In genomic region chr2:10608273-10608672, GRCh38 we compare ENCODE assay signal across 24 cellular contexts.
"Had no signal": no experiment of that assay in that cellular context is flagged by ENCODE, and none has a peak within 500 bp of the region (broad histone marks: within the 10 kb centered on the region; RNA-seq: fewer than 3 reads in every experiment).

No MANE protein-coding gene starts in this region.

- DNase-seq: islet precursor cell; kidney glomerular epithelial cell; left cardiac atrium; left lung; lower lobe of right lung; mammary epithelial cell; mesenchymal stem cell; naive thymus-derived CD4-positive, alpha-beta T cell; ovary; retina; right cardiac atrium; spleen; stimulated activated CD4-positive, alpha-beta T cell treated with anti-CD3 and anti-CD28 coated beads, Interleukin-4, amount 100 ng/mL, for 24 hours; stimulated activated naive CD4-positive, alpha-beta T cell; tibial artery; uterus had no signal

- ATAC-seq: left cardiac atrium; left lung; lower lobe of right lung; naive thymus-derived CD4-positive, alpha-beta T cell; natural killer cell treated with Interleukin-12 subunit alpha and Interleukin-12 subunit beta and Interleukin-15 and Interleukin-18, amount 100 ng/mL, for 72 hours; right cardiac atrium; sciatic nerve; stimulated activated effector memory CD8-positive, alpha-beta T cell treated with anti-CD3 and anti-CD28 coated beads, Interleukin-12 subunit alpha, Interleukin-12 subunit beta, amount 100 ng/mL, for 72 hours had no signal

- H3K36me3 ChIP-seq: ovary, prostate gland, uterus had no signal

- H3K27me3 ChIP-seq: hepatocyte, left lung, ovary, spleen, suprapubic skin, tibial artery, uterus had no signal

- H3K4me3 ChIP-seq: hepatocyte, left lung, lower lobe of right lung, ovary, prostate gland, skin epidermis, spleen, suprapubic skin, thoracic aorta, tibial artery, uterus had no signal

- H3K9me3 ChIP-seq: left lung, lower lobe of right lung, ovary, prostate gland, spleen, suprapubic skin, thoracic aorta, tibial artery, uterus had no signal

- H3K27ac ChIP-seq: hepatocyte, left lung, lower lobe of right lung, ovary, prostate gland, skin epidermis, spleen, suprapubic skin, thoracic aorta, tibial artery, uterus had no signal

- H3K4me1 ChIP-seq: left lung, lower lobe of right lung, prostate gland, suprapubic skin, tibial artery, uterus had no signal
